9 cellular contexts compared by ENCODE assay signal in genomic region chr6:33851959-33852358, GRCh38. TPM values are rescaled to one million over a fixed set of nuclear protein-coding genes. Genes with fewer than 3 reads are reported as not detected.
DNase-seq lines count a peak whose midpoint lies in the region; ATAC-seq and TF ChIP-seq lines count a peak whose summit lies in the region.
"Had no signal": no experiment of that assay in that cellular context is flagged by ENCODE, and none has a peak within 500 bp of the region (broad histone marks: within the 10 kb centered on the region; RNA-seq: fewer than 3 reads in every experiment).

No MANE protein-coding gene starts in this region.

- peaks cover 98% of the 10 kb centered on the region for H3K27me3 Mint-ChIP-seq in activated naive CD4-positive, alpha-beta T cell treated with anti-CD3 and anti-CD28 coated beads, Interleukin-2, amount 10 ng/mL, durations not matched to agents 7 days and 5 days

- H3K27me3 ChIP-seq in PC-9 (ENCODE audit: insufficient read depth, low read depth) = peaks cover 29% of the 10 kb centered on the region; the same call in 1 of the 2 replicates
- peaks cover 7% of the 10 kb centered on the region for H3K27me3 ChIP-seq in transverse colon

- POLR2A ChIA-PET in PC-9 (lab: Charles Lee; ENCODE audit: unreplicated experiment) = no interaction called here

- H3K9me3 Mint-ChIP-seq in activated naive CD4-positive, alpha-beta T cell treated with anti-CD3 and anti-CD28 coated beads, Interleukin-2, amount 10 ng/mL, durations not matched to agents 7 days and 5 days = no peaks in the 10 kb centered on the region

- H3K4me3 ChIP-seq in PC-9 (no peak overlapping the region), fibroblast of pulmonary artery (replicated peaks; ENCODE audit: low read depth, low read length) (no peak overlapping the region), transverse colon (no peak overlapping the region)

- TF ChIP-seq POLR2A in transverse colon (IDR thresholded peaks at IDR 0.05) = no peak

- no peaks in the 10 kb centered on the region; the same call in 1 of the 2 replicates for H4K20me1 ChIP-seq in PC-9 (ENCODE audit: insufficient read depth)

- BruUV-seq in PC-9 (replicated peaks; lab: Mats Ljungman, UMichigan) = no TSS peak

- H3K36me3 ChIP-seq in PC-9 (ENCODE audit: low read depth) (no peaks in the 10 kb centered on the region), transverse colon (no peaks in the 10 kb centered on the region)

- H3K27ac Mint-ChIP-seq in activated naive CD4-positive, alpha-beta T cell treated with anti-CD3 and anti-CD28 coated beads, Interleukin-2, amount 10 ng/mL, durations not matched to agents 7 days and 5 days = no peak overlapping the region

- H3K9me2 ChIP-seq in PC-9 (ENCODE audit: insufficient read depth) = no peaks in the 10 kb centered on the region

- no peak for TF ChIP-seq EP300 in transverse colon (IDR thresholded peaks at IDR 0.05; ENCODE audit: low read depth)

- ATAC-seq in GM21786 (IDR thresholded peaks at IDR 0.05; ENCODE audit: unreplicated experiment) = no peak

- 11% methylated on average over 8 of the region's 8 CpGs; no CpG with 5 or more reads in 1 of the 2 donors for WGBS in transverse colon (ENCODE audit: low coverage in 1 of 2), 2 donors

- H3K4me2 ChIP-seq in PC-9 = no peak overlapping the region

- H3K36me3 Mint-ChIP-seq in activated naive CD4-positive, alpha-beta T cell treated with anti-CD3 and anti-CD28 coated beads, Interleukin-2, amount 10 ng/mL, durations not matched to agents 7 days and 5 days = no peaks in the 10 kb centered on the region

- H3K27ac ChIP-seq in PC-9 = no peak overlapping the region
- no peak overlapping the region for H3K27ac ChIP-seq in transverse colon

- peak; percentile 59 for DNase-seq in activated naive CD4-positive, alpha-beta T cell treated with anti-CD3 and anti-CD28 coated beads, Interleukin-2, amount 10 ng/mL, durations not matched to agents 7 days and 5 days
- DNase-seq in activated naive CD4-positive, alpha-beta T cell treated with anti-CD3 and anti-CD28 coated beads, Interleukin-2, amount 50 U/mL, for 16 hours = no peak
- DNase-seq in PC-9 (peak in 1 of 2 experiments; percentile 23), fibroblast of pulmonary artery (ENCODE audit: low read depth) (peak; percentile 28), transverse colon (peak; percentile 26), mucosa of gallbladder (ENCODE audit: low spot score) (no peak)
- no peak for DNase-seq in effector CD8-positive, alpha-beta T cell (lab: John Stamatoyannopoulos, UW)
- DNase-seq: NCI-H2227 treated with DMSO at 0.1 percent for 48 hours had no signal

- H3F3A ChIP-seq in PC-9 (ENCODE audit: insufficient read depth, low read depth) = no peaks in the 10 kb centered on the region

- intact Hi-C loops in PC-9 (cut with micrococcal nuclease; ENCODE audit: unreplicated experiment) (no loop called here), transverse colon (cut with DNase I; ENCODE audit: low total_unique reads) (no loop called here)

- no peak overlapping the region for H2AFZ ChIP-seq in PC-9

- in situ Hi-C loops in transverse colon (cut with MboI; ENCODE audit: low pct_ligation_motif_present in 1 of 4, low pct_unique_long_range_greater_than_20kb in 1 of 4, low sequenced_read_pairs in 3 of 4) = no loop called here

- CTCF ChIA-PET in activated naive CD4-positive, alpha-beta T cell treated with anti-CD3 and anti-CD28 coated beads, Interleukin-2, amount 10 ng/mL, durations not matched to agents 7 days and 5 days (lab: Charles Lee) = interaction anchor here (0.7 to 10.9 kb wide), 3 partner anchors 81 to 175 kb away, joined by 3 to 118 read pairs (median 4); no protein-coding TSS in a partner anchor
- CTCF ChIA-PET in PC-9 (lab: Charles Lee) = no interaction called here

- H3K79me2 ChIP-seq in PC-9 (ENCODE audit: low read depth) = no peaks in the 10 kb centered on the region

- H3K4me1 ChIP-seq in PC-9 (replicated peaks; ENCODE audit: insufficient read depth) (no peaks in the 10 kb centered on the region), transverse colon (no peaks in the 10 kb centered on the region)

- H3K4me3 Mint-ChIP-seq in activated naive CD4-positive, alpha-beta T cell treated with anti-CD3 and anti-CD28 coated beads, Interleukin-2, amount 10 ng/mL, durations not matched to agents 7 days and 5 days = no peak overlapping the region

- H3K4me1 Mint-ChIP-seq in activated naive CD4-positive, alpha-beta T cell treated with anti-CD3 and anti-CD28 coated beads, Interleukin-2, amount 10 ng/mL, durations not matched to agents 7 days and 5 days = peaks cover 16% of the 10 kb centered on the region

- TF ChIP-seq CTCF in PC-9 (conservative IDR thresholded peaks at IDR 0.05) (peak; percentile 63), fibroblast of pulmonary artery (IDR thresholded peaks at IDR 0.05; ENCODE audit: low read length, missing control alignments) (peak; percentile 55), transverse colon (IDR thresholded peaks at IDR 0.05) (peak; percentile 39 to 71 (median 49))

- H3K9me3 ChIP-seq in PC-9 (ENCODE audit: insufficient read depth, low read depth) = no peaks in the 10 kb centered on the region
- no peaks in the 10 kb centered on the region for H3K9me3 ChIP-seq in transverse colon

RNA-seq across cellular contexts. Expression of gene MLN, which starts 48.2 kb away (rescaled TPM):
- total RNA-seq in PC-9 (2021) = not detected in 2 replicates
- total RNA-seq in transverse colon = not detected
- total RNA-seq in mucosa of gallbladder = not detected

Comparison
In these comparisons a context has a peak if more than half of its experiments do, and no peak if none do; other contexts are left out.
1. DNase-seq: peak in activated naive CD4-positive, alpha-beta T cell treated with anti-CD3 and anti-CD28 coated beads, Interleukin-2, amount 10 ng/mL, durations not matched to agents 7 days and 5 days (single experiment), fibroblast of pulmonary artery (single experiment) and transverse colon (single experiment); none in activated naive CD4-positive, alpha-beta T cell treated with anti-CD3 and anti-CD28 coated beads, Interleukin-2, amount 50 U/mL, for 16 hours (single experiment), mucosa of gallbladder (single experiment) and effector CD8-positive, alpha-beta T cell (single experiment).
2. Peak in every context shown above with its lines, with median percentiles within 50 percentile points of each other: CTCF ChIP-seq.